In the genomic region with DNA sequence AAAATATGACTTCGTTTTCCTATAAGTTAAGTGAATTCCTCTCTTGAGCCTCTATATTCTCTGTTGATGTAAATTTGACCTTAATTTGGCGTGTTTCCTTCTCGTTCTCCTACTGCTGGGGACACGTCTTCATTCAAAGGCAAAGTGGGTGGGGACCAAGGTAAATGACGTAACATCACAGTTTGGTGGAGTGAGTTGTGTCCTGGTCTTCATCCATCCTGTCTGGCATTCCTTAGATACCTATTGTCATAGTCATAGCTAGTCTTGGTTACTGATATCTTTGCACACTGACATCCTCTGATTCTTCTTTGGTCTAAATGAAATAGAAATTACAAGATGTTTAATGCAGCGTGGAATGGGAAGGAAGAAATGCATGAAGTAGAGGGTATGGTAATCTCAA, we compare ENCODE assay signal across 2 cellular contexts.
A peak's percentile ranks its signal among the peaks of the same experiment; 100 is the strongest.
TF ChIP-seq lines count a peak whose summit lies in the region.

No MANE protein-coding gene starts in this region.

TF ChIP-seq in SK-N-SH treated with all-trans-retinoic acid at 6 μM for 48 hours, 23 proteins besides CTCF, POLR2A, EP300 and RAD21:
- no peak for TF ChIP-seq CSRNP3 (CRISPR knock-in tag; IDR thresholded peaks at IDR 0.05)
- TF ChIP-seq ISL1 (CRISPR knock-in tag; IDR thresholded peaks at IDR 0.05) = 0 out of 2 replicates have a peak, but pooled peaks have one; percentile 10
- no peak for TF ChIP-seq CSDC2 (CRISPR knock-in tag; IDR thresholded peaks at IDR 0.05)
TF ChIP-seq in SK-N-SH treated with all-trans-retinoic acid at 6 μM for 48 hours: peak in this region for 1.

TF ChIP-seq in SK-N-SH, 30 proteins besides CTCF, POLR2A, EP300 and RAD21:
- TF ChIP-seq YY1 (IDR thresholded peaks at IDR 0.05; ENCODE audit: low read depth) = no peak
- no peak for TF ChIP-seq RXRA (IDR thresholded peaks at IDR 0.05; ENCODE audit: borderline replicate concordance, low read depth)
- TF ChIP-seq FOSL2 (IDR thresholded peaks at IDR 0.05; ENCODE audit: borderline replicate concordance, low read depth) = no peak
- no peak for TF ChIP-seq MEF2A (IDR thresholded peaks at IDR 0.05; ENCODE audit: borderline replicate concordance, low read depth)
- TF ChIP-seq NRF1 (IDR thresholded peaks at IDR 0.05; ENCODE audit: low read depth, low read length) = no peak
- TF ChIP-seq USF1 (IDR thresholded peaks at IDR 0.05; ENCODE audit: borderline replicate concordance, low read depth) = no peak
- no peak for TF ChIP-seq NFIC (IDR thresholded peaks at IDR 0.05; ENCODE audit: borderline replicate concordance)
- TF ChIP-seq SMC3 (IDR thresholded peaks at IDR 0.05; ENCODE audit: low read depth, low read length) = no peak
- TF ChIP-seq FOXJ3 (CRISPR knock-in tag; IDR thresholded peaks at IDR 0.05) = no peak
- no peak for TF ChIP-seq TAF1 (IDR thresholded peaks at IDR 0.05; ENCODE audit: borderline replicate concordance, low read depth, low read length)
